16 cellular contexts compared by ENCODE assay signal in genomic region chr5:94812232-94812631, GRCh38.
DNase-seq lines count a peak whose midpoint lies in the region; ATAC-seq, FAIRE-seq and TF ChIP-seq lines count a peak whose summit lies in the region.
"Had no signal": no experiment of that assay in that cellular context is flagged by ENCODE, and none has a peak within 500 bp of the region (broad histone marks: within the 10 kb centered on the region; RNA-seq: fewer than 3 reads in every experiment).

No MANE protein-coding gene starts in this region.

- WGBS in mammary epithelial cell (ENCODE audit: low coverage, missing lambda C conversion rate), result 60% methylated on average over 1 of the region's 2 CpGs

- peak; percentile 36; the same call in 1 of the 2 replicates for ATAC-seq in WTC11
- ATAC-seq: K562 had no signal

- H3K4me1 ChIP-seq in OCI-LY1 (ENCODE audit: insufficient read depth, low read length, severe bottlenecking) (peaks cover 28% of the 10 kb centered on the region), mammary epithelial cell (ENCODE audit: insufficient read depth, low read length) (no peaks in the 10 kb centered on the region)
- H3K4me1 ChIP-seq: HAP-1 had no signal

- H3K27ac ChIP-seq in OCI-LY1 (ENCODE audit: low read depth, low read length, poor library complexity, severe bottlenecking) (no peak overlapping the region), mammary epithelial cell (ENCODE audit: insufficient read depth, low read depth, low read length) (no peak overlapping the region)

- no peaks in the 10 kb centered on the region for H3K9me2 ChIP-seq in OCI-LY1 (ENCODE audit: low read depth, low read length)

- CTCF ChIA-PET in WTC11 (lab: Charles Lee) (interaction anchor here (0.6 to 2.4 kb wide), 17 partner anchors 17 to 1383 kb away, joined by 3 to 7 read pairs (median 4); partner anchors contain the start of genes KIAA0825 and SLF1), mammary epithelial cell (lab: Charles Lee; ENCODE audit: low non-redundant PET) (no interaction called here)

- H3K79me2 ChIP-seq in OCI-LY1 (ENCODE audit: insufficient read depth, low read length) (no peaks in the 10 kb centered on the region), mammary epithelial cell (ENCODE audit: insufficient read depth, low read length) (no peaks in the 10 kb centered on the region)

- no peaks in the 10 kb centered on the region for H3K27me3 Mint-ChIP-seq in WTC11 (ENCODE audit: low read depth)

- H3K36me3 ChIP-seq in OCI-LY1 (ENCODE audit: insufficient read depth, low read length), result no peaks in the 10 kb centered on the region
- H3K36me3 ChIP-seq in mammary epithelial cell (ENCODE audit: insufficient read depth, low read length), result no peaks in the 10 kb centered on the region
- H3K36me3 ChIP-seq: HAP-1 had no signal

- BruUV-seq in mammary epithelial cell (replicated peaks; lab: Mats Ljungman, UMichigan), result no TSS peak

- DNase-seq in GM13977 (ENCODE audit: low spot score) (no peak), WTC11 (ENCODE audit: low spot score) (no peak), SK-N-DZ (ENCODE audit: low spot score) (no peak), mammary epithelial cell (no peak), HTR-8/SVneo (ENCODE audit: insufficient read length, low spot score) (no peak), DMS153 treated with DMSO at 0.1 percent for 48 hours (lab: John Stamatoyannopoulos, UW; ENCODE audit: unreplicated experiment) (no peak)
- DNase-seq: CD4-positive, CD25-positive, alpha-beta regulatory T cell; DMS 273 treated with DMSO at 0.1 percent for 48 hours; DMS79 treated with DMSO at 0.1 percent for 48 hours; EL; GDM1; Karpas-422 had no signal

- H3K9me3 ChIP-seq in OCI-LY1 (ENCODE audit: low read length) (no peaks in the 10 kb centered on the region), mammary epithelial cell (replicated peaks; ENCODE audit: insufficient read depth, low read length) (no peaks in the 10 kb centered on the region)
- H3K9me3 ChIP-seq: HAP-1 had no signal

- FAIRE-seq in HTR-8/SVneo (lab: Jason Lieb, UNC), result no peak
- FAIRE-seq: K562 had no signal

- POLR2A ChIA-PET in WTC11 (lab: Charles Lee), result no interaction called here

- TF ChIP-seq CTCF in GM13977 (IDR thresholded peaks at IDR 0.05; ENCODE audit: extremely low read depth, insufficient read depth, missing control alignments) (peak; percentile 4), OCI-LY1 (IDR thresholded peaks at IDR 0.05; ENCODE audit: low read length) (peak; percentile 10; the same call in 1 of the 2 replicates), WTC11 (IDR thresholded peaks at IDR 0.05) (no peak), mammary epithelial cell (conservative IDR thresholded peaks at IDR 0.05 in 1 of 2, IDR thresholded peaks at IDR 0.05 in 1 of 2; ENCODE audit: extremely low read depth in 1 of 2, insufficient read depth in 1 of 2, low read depth in 1 of 2, low read length in 2 of 2) (no peak)

- H3K9ac ChIP-seq in OCI-LY1 (ENCODE audit: low read length) (no peak overlapping the region), mammary epithelial cell (ENCODE audit: insufficient read depth, low read length) (no peak overlapping the region)

- H3K4me3 ChIP-seq in OCI-LY1 (ENCODE audit: low read depth, low read length, poor library complexity, severe bottlenecking) (no peak overlapping the region), mammary epithelial cell (replicated peaks in 1 of 3; ENCODE audit: insufficient read depth in 1 of 3, low read depth in 2 of 3, low read length in 3 of 3) (no peak overlapping the region)
- H3K4me3 ChIP-seq: GM23338, HAP-1, K562 had no signal

- H3K36me3 Mint-ChIP-seq in WTC11, result no peaks in the 10 kb centered on the region
- H3K36me3 Mint-ChIP-seq: CD4-positive, CD25-positive, alpha-beta regulatory T cell had no signal

- no peaks in the 10 kb centered on the region for H3K27me3 ChIP-seq in OCI-LY1 (ENCODE audit: insufficient read depth, low read length)
- H3K27me3 ChIP-seq in mammary epithelial cell (ENCODE audit: insufficient read depth, low read length), result no peaks in the 10 kb centered on the region

- no peak overlapping the region for H3K4me2 ChIP-seq in OCI-LY1 (ENCODE audit: low read length)
- H3K4me2 ChIP-seq in mammary epithelial cell (ENCODE audit: insufficient read depth, low read depth, low read length), result no peak overlapping the region
- H3K4me2 ChIP-seq: GM23338 had no signal

- H3K27ac Mint-ChIP-seq in WTC11, result no peak overlapping the region
- H3K27ac Mint-ChIP-seq: CD4-positive, CD25-positive, alpha-beta regulatory T cell; GM23338 had no signal

- peaks cover 7% of the 10 kb centered on the region; the same call in 1 of the 2 replicates for H3K4me1 Mint-ChIP-seq in WTC11
- H3K4me1 Mint-ChIP-seq: GM23338 had no signal

- H3K9me3 Mint-ChIP-seq in WTC11, result no peaks in the 10 kb centered on the region
- H3K9me3 Mint-ChIP-seq: GM23338 had no signal

- H3K4me3 Mint-ChIP-seq in WTC11, result no peak overlapping the region
- H3K4me3 Mint-ChIP-seq: CD4-positive, CD25-positive, alpha-beta regulatory T cell; GM23338 had no signal

- no peaks in the 10 kb centered on the region for H3F3A ChIP-seq in OCI-LY1 (ENCODE audit: insufficient read depth, low read length)

- in situ Hi-C loops in GM13977 (cut with MboI; ENCODE audit: low pct_unique_long_range_greater_than_20kb, low sequenced_read_pairs, unreplicated experiment) (no loop called here), mammary epithelial cell (cut with MboI; ENCODE audit: low sequenced_read_pairs in 2 of 2) (no loop called here)

- intact Hi-C loops in mammary epithelial cell (cut with micrococcal nuclease), result no loop called here

- dilution Hi-C loops in mammary epithelial cell (cut with HindIII; ENCODE audit: low sequenced_read_pairs), result no loop called here

- H2AFZ ChIP-seq in OCI-LY1 (ENCODE audit: low read length) (no peak overlapping the region), mammary epithelial cell (ENCODE audit: low read depth, low read length) (no peak overlapping the region)
- H2AFZ ChIP-seq: GM23338 had no signal

- no peaks in the 10 kb centered on the region for H4K20me1 ChIP-seq in OCI-LY1 (ENCODE audit: insufficient read depth, low read length)
- no peaks in the 10 kb centered on the region for H4K20me1 ChIP-seq in mammary epithelial cell (ENCODE audit: insufficient read depth, low read length)

TF ChIP-seq in WTC11, 78 proteins besides CTCF, POLR2A, EP300 and RAD21:
- no peak for TF ChIP-seq GABPB1 (CRISPR knock-in tag; IDR thresholded peaks at IDR 0.05)
- TF ChIP-seq NR3C1 (CRISPR knock-in tag; conservative IDR thresholded peaks at IDR 0.05; ENCODE audit: low read depth), result no peak
- no peak for TF ChIP-seq HMGXB4 (CRISPR knock-in tag; IDR thresholded peaks at IDR 0.05)
- TF ChIP-seq ZSCAN18 (CRISPR knock-in tag; IDR thresholded peaks at IDR 0.05), result no peak
- TF ChIP-seq ZBTB43 (CRISPR knock-in tag; IDR thresholded peaks at IDR 0.05), result no peak

Comparison
In these comparisons a context has a peak if more than half of its experiments do, and no peak if none do; other contexts are left out.
1. CTCF ChIP-seq: peak in GM13977 (single experiment) and OCI-LY1 (single experiment); none in WTC11 (single experiment) and mammary epithelial cell (0 of 2).